12 cellular contexts compared by ENCODE assay signal in genomic region chr14:92646952-92647461, GRCh38.
DNase-seq lines count a peak whose midpoint lies in the region; ATAC-seq and TF ChIP-seq lines count a peak whose summit lies in the region.
"Had no signal": no experiment of that assay in that cellular context is flagged by ENCODE, and none has a peak within 500 bp of the region (broad histone marks: within the 10 kb centered on the region; RNA-seq: fewer than 3 reads in every experiment).

No MANE protein-coding gene starts in this region.

- TF ChIP-seq CTCF in PC-3 (conservative IDR thresholded peaks at IDR 0.05; ENCODE audit: low read depth, low read length) (no peak), esophagus muscularis mucosa (IDR thresholded peaks at IDR 0.05) (no peak), sigmoid colon (IDR thresholded peaks at IDR 0.05) (no peak)

- CTCF ChIA-PET in CD8-positive, alpha-beta memory T cell (lab: Charles Lee), result interaction anchor here (8.1 kb wide), 1 partner anchor 33 kb away, joined by 58 read pairs; no protein-coding TSS in a partner anchor
- CTCF ChIA-PET in PC-3 (lab: Charles Lee), result no interaction called here

- TF ChIP-seq EP300 in esophagus muscularis mucosa (IDR thresholded peaks at IDR 0.05) (peak; percentile 74), sigmoid colon (IDR thresholded peaks at IDR 0.05) (peak; percentile 94 to 98 (median 96))

- H3K27me3 ChIP-seq in CD8-positive, alpha-beta memory T cell (ENCODE audit: insufficient read depth, low read length, poor library complexity, severe bottlenecking), result no peaks in the 10 kb centered on the region
- H3K27me3 ChIP-seq in PC-3 (ENCODE audit: low read length) (no peaks in the 10 kb centered on the region), esophagus muscularis mucosa (no peaks in the 10 kb centered on the region), sigmoid colon (no peaks in the 10 kb centered on the region)
- H3K27me3 ChIP-seq: heart left ventricle, thyroid gland had no signal

- H3K9me3 Mint-ChIP-seq in CD8-positive, alpha-beta memory T cell, result no peaks in the 10 kb centered on the region

- H3K9me2 ChIP-seq in PC-3 (replicated peaks; ENCODE audit: low read length), result no peaks in the 10 kb centered on the region

- H3K27ac ChIP-seq in CD8-positive, alpha-beta memory T cell (ENCODE audit: low read depth, low read length), result no peak overlapping the region
- H3K27ac ChIP-seq in PC-3 (ENCODE audit: low read length) (peak overlapping the region; percentile 94), esophagus muscularis mucosa (replicated peaks in 1 of 4) (peak overlapping the region; percentile 87 to 94 (median 92)), sigmoid colon (peak overlapping the region; percentile 81 to 99 (median 97))
- H3K27ac ChIP-seq: thyroid gland had no signal

- H3K36me3 Mint-ChIP-seq in CD8-positive, alpha-beta memory T cell, result peaks cover 2 to 39% (median 11%) of the 10 kb centered on the region in 3 donors

- intact Hi-C loops in PC-3 (cut with micrococcal nuclease), result loop anchor here (1.0 to 5.0 kb wide), 4 partner anchors 16 to 40 kb away; no protein-coding TSS in a partner anchor
- intact Hi-C loops in esophagus muscularis mucosa (cut with DNase I), result loop anchor here (5.0 kb wide), 1 partner anchor 45 kb away; no protein-coding TSS in a partner anchor
- intact Hi-C loops in sigmoid colon (cut with DNase I), result loop anchor here (2.0 kb wide), 1 partner anchor 44 kb away; no protein-coding TSS in a partner anchor

- no peaks in the 10 kb centered on the region for H4K20me1 ChIP-seq in PC-3 (ENCODE audit: low read length)

- DNase-seq in CD8-positive, alpha-beta memory T cell, result no peak
- DNase-seq in PC-3, result peak; percentile 88
- no peak for DNase-seq in esophagus muscularis mucosa (ENCODE audit: extremely low spot score)
- peak; percentile 94 for DNase-seq in sigmoid colon
- no peak for DNase-seq in NCI-H524 (lab: John Stamatoyannopoulos, UW)
- no peak for DNase-seq in SKM-1 treated with dmso at 0.1 percent for 144 hours (lab: John Stamatoyannopoulos, UW; ENCODE audit: unreplicated experiment)
- DNase-seq: heart left ventricle, NCI-H748 treated with DMSO at 0.1 percent for 48 hours, thyroid gland had no signal

- no TSS peak for BruUV-seq in PC-3 (replicated peaks; lab: Mats Ljungman, UMichigan)

- no peaks in the 10 kb centered on the region for H3K9me3 ChIP-seq in CD8-positive, alpha-beta memory T cell (ENCODE audit: low read length)
- H3K9me3 ChIP-seq in PC-3 (ENCODE audit: low read length) (no peaks in the 10 kb centered on the region), esophagus muscularis mucosa (no peaks in the 10 kb centered on the region), sigmoid colon (no peaks in the 10 kb centered on the region)
- H3K9me3 ChIP-seq: thyroid gland had no signal

- peaks cover 14% of the 10 kb centered on the region for H3F3A ChIP-seq in PC-3 (ENCODE audit: low read length, unreplicated experiment)

- H3K36me3 ChIP-seq in CD8-positive, alpha-beta memory T cell (ENCODE audit: insufficient read depth, low read length), result no peaks in the 10 kb centered on the region
- H3K36me3 ChIP-seq in PC-3 (ENCODE audit: low read depth, low read length), result peaks cover 6% of the 10 kb centered on the region; the same call in 1 of the 2 replicates
- H3K36me3 ChIP-seq in esophagus muscularis mucosa, result peaks cover 0 to 28% (median 21%) of the 10 kb centered on the region in 4 donors
- peaks cover 0 to 22% (median 2%) of the 10 kb centered on the region in 4 donors for H3K36me3 ChIP-seq in sigmoid colon
- H3K36me3 ChIP-seq: thyroid gland had no signal

- TF ChIP-seq POLR2A in esophagus muscularis mucosa (IDR thresholded peaks at IDR 0.05; ENCODE audit: low read depth) (no peak), sigmoid colon (IDR thresholded peaks at IDR 0.05) (no peak)

- H3K27me3 Mint-ChIP-seq in CD8-positive, alpha-beta memory T cell, result peaks cover 0 to 3% of the 10 kb centered on the region in 2 donors

- H3K4me3 Mint-ChIP-seq in CD8-positive, alpha-beta memory T cell, result peak overlapping the region in 5 of 7 donors; percentile 2 to 80 (median 60)

- no peaks in the 10 kb centered on the region for H3K79me2 ChIP-seq in PC-3 (ENCODE audit: low read length)

- peak overlapping the region; percentile 30 to 95 (median 92) for H3K27ac Mint-ChIP-seq in CD8-positive, alpha-beta memory T cell

- H3K4me3 ChIP-seq in CD8-positive, alpha-beta memory T cell (ENCODE audit: low read length), result peak overlapping the region; percentile 17
- H3K4me3 ChIP-seq in PC-3 (ENCODE audit: low read length) (no peak overlapping the region), esophagus muscularis mucosa (no peak overlapping the region), sigmoid colon (no peak overlapping the region)
- H3K4me3 ChIP-seq: heart left ventricle, thyroid gland had no signal

- H3K4me2 ChIP-seq in PC-3 (ENCODE audit: low read length), result peak overlapping the region; percentile 40

- ATAC-seq in PC-3 (peak; percentile 70), GM19328 (IDR thresholded peaks at IDR 0.05; ENCODE audit: unreplicated experiment) (no peak), HG02938 (IDR thresholded peaks at IDR 0.05; ENCODE audit: unreplicated experiment) (no peak)
- ATAC-seq: heart left ventricle, right cardiac atrium had no signal

- WGBS in esophagus muscularis mucosa, result 40% methylated on average over 8 of the region's 8 CpGs
- 78 to 84% methylated on average over 8 of the region's 8 CpGs for WGBS in sigmoid colon, 2 donors

- peaks cover 62% of the 10 kb centered on the region for H3K4me1 ChIP-seq in CD8-positive, alpha-beta memory T cell (ENCODE audit: insufficient read depth, low read length)
- H3K4me1 ChIP-seq in PC-3 (ENCODE audit: insufficient read depth, low read length), result peaks cover 67% of the 10 kb centered on the region
- peaks cover 16 to 71% (median 64%) of the 10 kb centered on the region in 4 donors for H3K4me1 ChIP-seq in esophagus muscularis mucosa
- peaks cover 0 to 80% (median 69%) of the 10 kb centered on the region in 4 donors for H3K4me1 ChIP-seq in sigmoid colon

- peak overlapping the region; percentile 71 for H3K9ac ChIP-seq in PC-3 (ENCODE audit: low read length)

- H3K4me1 Mint-ChIP-seq in CD8-positive, alpha-beta memory T cell, result peaks cover 60 to 70% (median 66%) of the 10 kb centered on the region in 3 donors

- POLR2A ChIA-PET in CD8-positive, alpha-beta memory T cell (lab: Charles Lee), result interaction anchor here (0.6 kb wide), 1 partner anchor 23 kb away, joined by 7 read pairs; no protein-coding TSS in a partner anchor
- POLR2A ChIA-PET in PC-3 (lab: Charles Lee; ENCODE audit: unreplicated experiment), result interaction anchor here (1.0 kb wide), 1 partner anchor 189 kb away, joined by 5 read pairs; no protein-coding TSS in a partner anchor

- H2AFZ ChIP-seq in PC-3 (ENCODE audit: low read length), result peak overlapping the region; percentile 13; the same call in 1 of the 2 replicates

Comparison
In these comparisons a context has a peak if more than half of its experiments do, and no peak if none do; other contexts are left out.
1. DNase-seq: peak in PC-3 (single experiment) and sigmoid colon (single experiment); none in CD8-positive, alpha-beta memory T cell (0 of 5), esophagus muscularis mucosa (single experiment), NCI-H524 (0 of 2) and SKM-1 treated with dmso at 0.1 percent for 144 hours (single experiment).